Comparison of ENCODE assay signal across 10 cellular contexts in the genomic region with DNA sequence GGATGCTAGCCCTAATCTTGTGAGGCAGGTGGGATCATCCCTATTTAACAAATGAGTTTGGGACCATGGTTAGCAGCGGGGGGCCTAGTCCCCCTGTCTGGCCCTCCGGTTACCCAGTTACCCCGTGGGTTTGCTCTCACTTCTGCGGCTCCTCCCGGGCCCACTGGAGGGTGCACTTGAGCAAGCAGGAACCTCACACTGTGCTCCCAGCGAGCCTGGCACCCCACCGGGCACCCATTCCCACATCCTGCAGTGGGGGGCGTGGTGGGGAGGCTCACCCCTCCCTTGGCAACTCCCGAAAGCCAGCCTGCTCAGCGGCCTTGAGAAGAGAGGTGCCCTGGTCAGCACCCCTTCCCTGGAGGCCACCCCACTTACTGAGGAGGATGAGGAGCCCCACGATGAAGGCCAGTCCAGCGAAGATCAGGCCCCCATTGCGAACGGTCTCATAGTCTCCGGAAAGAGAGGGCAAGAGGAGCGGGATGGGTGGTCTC. TPM values are rescaled to one million over a fixed set of nuclear protein-coding genes. Genes with fewer than 3 reads are reported as not detected.
DNase-seq lines count a peak whose midpoint lies in the region; ATAC-seq and TF ChIP-seq lines count a peak whose summit lies in the region.
"Had no signal": no experiment of that assay in that cellular context is flagged by ENCODE, and none has a peak within 500 bp of the region (broad histone marks: within the 10 kb centered on the region; RNA-seq: fewer than 3 reads in every experiment).

No MANE protein-coding gene starts in this region.

- CTCF ChIA-PET in A673 (lab: Charles Lee) (interaction anchor here (0.5 to 2.6 kb wide), 2 partner anchors 114 to 125 kb away, joined by 6 to 28 read pairs; no protein-coding TSS in a partner anchor), mammary epithelial cell (lab: Charles Lee; ENCODE audit: low non-redundant PET) (no interaction called here)

- TF ChIP-seq CTCF in A673 (conservative IDR thresholded peaks at IDR 0.05; ENCODE audit: low read depth, low read length): peak; percentile 89
- TF ChIP-seq CTCF in GM12873 (IDR thresholded peaks at IDR 0.05; ENCODE audit: insufficient read depth, low read depth, low read length, missing control alignments): peak; percentile 74
- TF ChIP-seq CTCF in mammary epithelial cell (conservative IDR thresholded peaks at IDR 0.05 in 1 of 2, IDR thresholded peaks at IDR 0.05 in 1 of 2; ENCODE audit: extremely low read depth in 1 of 2, insufficient read depth in 1 of 2, low read depth in 1 of 2, low read length in 2 of 2): peak; percentile 55 to 71
- TF ChIP-seq CTCF in mesothelial cell of epicardium (IDR thresholded peaks at IDR 0.05; ENCODE audit: unreplicated experiment): peak; percentile 29

- H3K36me3 Mint-ChIP-seq in mesothelial cell of epicardium: no peaks in the 10 kb centered on the region

- peaks cover 32% of the 10 kb centered on the region for H3K27me3 Mint-ChIP-seq in mesothelial cell of epicardium (ENCODE audit: low read depth)

- peak; percentile 75 for DNase-seq in A673 (ENCODE audit: low spot score)
- DNase-seq in SKM-1 treated with dmso at 0.1 percent for 144 hours (lab: John Stamatoyannopoulos, UW; ENCODE audit: unreplicated experiment): peak; percentile 27
- DNase-seq in mammary epithelial cell: no peak
- DNase-seq in mesothelial cell of epicardium (ENCODE audit: low spot score in 2 of 2, unreplicated experiment in 2 of 2): no peak
- no peak for DNase-seq in LoVo (ENCODE audit: low spot score)

- H3K36me3 ChIP-seq in A673 (ENCODE audit: insufficient read depth, low read length, poor library complexity, severe bottlenecking) (no peaks in the 10 kb centered on the region), mammary epithelial cell (ENCODE audit: insufficient read depth, low read length) (no peaks in the 10 kb centered on the region)
- H3K36me3 ChIP-seq: suprapubic skin had no signal

- dilution Hi-C loops in mammary epithelial cell (cut with HindIII; ENCODE audit: low sequenced_read_pairs): no loop called here

- H3K4me3 Mint-ChIP-seq in mesothelial cell of epicardium: no peak overlapping the region

- H3K4me1 ChIP-seq in A673 (ENCODE audit: insufficient read depth, low read length, poor library complexity, severe bottlenecking) (peaks cover 6% of the 10 kb centered on the region), mammary epithelial cell (ENCODE audit: insufficient read depth, low read length) (peaks cover 20% of the 10 kb centered on the region)

- 75% methylated on average over 4 of the region's 16 CpGs for WGBS in mammary epithelial cell (ENCODE audit: low coverage, missing lambda C conversion rate)

- intact Hi-C loops in A673 (cut with micrococcal nuclease; ENCODE audit: unreplicated experiment) (loop anchor here (1.0 kb wide), 1 partner anchor 125 kb away; no protein-coding TSS in a partner anchor), mammary epithelial cell (cut with micrococcal nuclease) (no loop called here)

- H3K27ac Mint-ChIP-seq in mesothelial cell of epicardium: no peak overlapping the region

- peaks cover 26% of the 10 kb centered on the region for H3K4me1 Mint-ChIP-seq in mesothelial cell of epicardium

- in situ Hi-C loops in mammary epithelial cell (cut with MboI; ENCODE audit: low sequenced_read_pairs in 2 of 2): no loop called here

- H3K4me2 ChIP-seq in mammary epithelial cell (ENCODE audit: insufficient read depth, low read depth, low read length): no peak overlapping the region

- BruUV-seq in A673 (replicated peaks; lab: Mats Ljungman, UMichigan) (no TSS peak), mammary epithelial cell (replicated peaks; lab: Mats Ljungman, UMichigan) (no TSS peak)

- no peaks in the 10 kb centered on the region for H3K9me3 Mint-ChIP-seq in mesothelial cell of epicardium

- no peaks in the 10 kb centered on the region for H3K27me3 ChIP-seq in A673 (replicated peaks; ENCODE audit: insufficient read depth, low read depth, low read length, poor library complexity)
- no peaks in the 10 kb centered on the region for H3K27me3 ChIP-seq in mammary epithelial cell (ENCODE audit: insufficient read depth, low read length)
- H3K27me3 ChIP-seq: suprapubic skin had no signal

- no peaks in the 10 kb centered on the region for H3K79me2 ChIP-seq in mammary epithelial cell (ENCODE audit: insufficient read depth, low read length)

- no peaks in the 10 kb centered on the region for H4K20me1 ChIP-seq in mammary epithelial cell (ENCODE audit: insufficient read depth, low read length)

- no peak overlapping the region for H2AFZ ChIP-seq in mammary epithelial cell (ENCODE audit: low read depth, low read length)

- ATAC-seq in GM21381 (IDR thresholded peaks at IDR 0.05; ENCODE audit: unreplicated experiment) (no peak), GM18858 (IDR thresholded peaks at IDR 0.05; ENCODE audit: unreplicated experiment) (no peak)

- H3K27ac ChIP-seq in A673 (ENCODE audit: low read depth, low read length, poor library complexity, severe bottlenecking) (no peak overlapping the region), mammary epithelial cell (ENCODE audit: insufficient read depth, low read depth, low read length) (no peak overlapping the region)
- H3K27ac ChIP-seq: epithelial cell of prostate, suprapubic skin had no signal

- POLR2A ChIA-PET in A673 (lab: Charles Lee; ENCODE audit: low non-redundant PET): no interaction called here

- H3K4me3 ChIP-seq in A673 (ENCODE audit: low read depth, low read length, poor library complexity, severe bottlenecking): no peak overlapping the region
- no peak overlapping the region for H3K4me3 ChIP-seq in mammary epithelial cell (replicated peaks in 1 of 3; ENCODE audit: insufficient read depth in 1 of 3, low read depth in 2 of 3, low read length in 3 of 3)
- H3K4me3 ChIP-seq: suprapubic skin had no signal

- H3K9me3 ChIP-seq in A673 (ENCODE audit: low read depth, low read length, poor library complexity, severe bottlenecking) (no peaks in the 10 kb centered on the region), mammary epithelial cell (replicated peaks; ENCODE audit: insufficient read depth, low read length) (no peaks in the 10 kb centered on the region)
- H3K9me3 ChIP-seq: suprapubic skin had no signal

- H3K9ac ChIP-seq in mammary epithelial cell (ENCODE audit: insufficient read depth, low read length): no peak overlapping the region

RNA-seq across cellular contexts. Expression of a gene that starts 2.5 kb away (rescaled TPM):
- not detected in 2 replicates for total RNA-seq in A673 (2021)
- not detected for total RNA-seq in mammary epithelial cell
- 0.11 TPM for polyA plus RNA-seq in mammary epithelial cell
- not detected for polyA minus RNA-seq in mammary epithelial cell
- total RNA-seq in mesothelial cell of epicardium: 5.7 to 7.1 TPM (median 6.3 TPM) in 3 replicates
- total RNA-seq: suprapubic skin had no signal

RNA-seq across cellular contexts. Expression of a gene that starts 25.1 kb away (rescaled TPM):
- total RNA-seq in A673 (2021) (not detected in 2 replicates), mammary epithelial cell (not detected), mesothelial cell of epicardium (2.0 to 3.3 TPM (median 2.5 TPM) in 3 replicates)
- polyA plus RNA-seq in mammary epithelial cell: 0.01 TPM
- not detected for polyA minus RNA-seq in mammary epithelial cell

RNA-seq across cellular contexts. Expression of a gene that starts 54.4 kb away (rescaled TPM):
- total RNA-seq in A673 (2021): 12.2 and 12.9 TPM in 2 replicates
- total RNA-seq in mammary epithelial cell: under 1 TPM in 1 of 2 donors, not detected in 1; 0.21 TPM
- polyA plus RNA-seq in mammary epithelial cell: 0.35 TPM
- not detected for polyA minus RNA-seq in mammary epithelial cell
- total RNA-seq in mesothelial cell of epicardium: 114 to 125 TPM (median 116 TPM) in 3 replicates

Comparison
In these comparisons a context has a peak if more than half of its experiments do, and no peak if none do; other contexts are left out.
1. DNase-seq: peak in A673 (single experiment) and SKM-1 treated with dmso at 0.1 percent for 144 hours (single experiment); none in mammary epithelial cell (single experiment), mesothelial cell of epicardium (0 of 2) and LoVo (single experiment).
2. CTCF ChIP-seq: peak in every context shown above with its lines; median percentile 89 in A673; 74 in GM12873; 63 in mammary epithelial cell; 29 in mesothelial cell of epicardium.
3. RNA of a gene that starts 54.4 kb away (total RNA-seq): 114 to 125 TPM in mesothelial cell of epicardium and 12.2 to 12.9 TPM in A673; 0.21 TPM in mammary epithelial cell; every median in the first group is over 10 times any median in the second.